34 cellular contexts compared by ENCODE assay signal in genomic region chr10:128934492-128934891, GRCh38.
"Had no signal": no experiment of that assay in that cellular context is flagged by ENCODE, and none has a peak within 500 bp of the region (broad histone marks: within the 10 kb centered on the region; RNA-seq: fewer than 3 reads in every experiment).

No MANE protein-coding gene starts in this region.

- H3K9me3 Mint-ChIP-seq: activated CD4-positive, alpha-beta T cell treated with anti-CD3 and anti-CD28 coated beads, Interleukin-2, amount 10 ng/mL, durations not matched to agents 7 days and 5 days; activated naive CD4-positive, alpha-beta T cell treated with anti-CD3 and anti-CD28 coated beads, Interleukin-2, amount 50 U/mL, for 24 hours; activated naive CD8-positive, alpha-beta T cell treated with anti-CD3 and anti-CD28 coated beads, Interleukin-2, amount 50 U/mL, for 24 hours; dendritic cell treated with granulocyte-macrophage colony-stimulating factor and Interleukin-4, amounts not matched to agents 40 ng/mL and 50 ng/mL, for 4 days; endodermal cell; mesothelial cell of epicardium; neural crest cell; stimulated activated memory B cell treated with anti-CD40 and anti-IgM and Interleukin-4, amounts not matched to agents 10 μg/mL and 1 μg/mL and 100 μg/mL, for 72 hours; stimulated activated naive CD8-positive, alpha-beta T cell treated with anti-CD3 and anti-CD28 coated beads, Interleukin-15, amount 100 ng/mL, for 72 hours had no signal

- H3K4me1 Mint-ChIP-seq: activated naive CD8-positive, alpha-beta T cell treated with anti-CD3 and anti-CD28 coated beads, Interleukin-2, amount 50 U/mL, for 24 hours; naive B cell; stimulated activated memory B cell treated with anti-CD40 and anti-IgM and Interleukin-4, amounts not matched to agents 10 μg/mL and 1 μg/mL and 100 μg/mL, for 72 hours had no signal

- ATAC-seq: activated CD4-positive, CD25-positive, alpha-beta regulatory T cell treated with anti-CD3 and anti-CD28 coated beads, Interleukin-2, amount 50 U/mL, for 24 hours; activated naive CD8-positive, alpha-beta T cell treated with anti-CD3 and anti-CD28 coated beads, Interleukin-2, amount 50 U/mL, for 24 hours; foreskin keratinocyte; heart left ventricle; pancreas; sciatic nerve; stimulated activated memory B cell treated with anti-CD40 and anti-IgM and Interleukin-4, amounts not matched to agents 10 μg/mL and 1 μg/mL and 100 μg/mL, for 72 hours; stimulated activated naive CD8-positive, alpha-beta T cell treated with anti-CD3 and anti-CD28 coated beads, Interleukin-15, amount 100 ng/mL, for 72 hours had no signal

- H3K27me3 ChIP-seq: breast epithelium, esophagus muscularis mucosa, foreskin keratinocyte, heart left ventricle, pancreas, upper lobe of left lung, vagina had no signal

- H3K4me3 ChIP-seq: breast epithelium, esophagus muscularis mucosa, heart left ventricle, pancreas, prostate gland, skin epidermis, upper lobe of left lung, vagina had no signal

- DNase-seq: activated CD4-positive, alpha-beta T cell treated with anti-CD3 and anti-CD28 coated beads, Interleukin-2, amount 10 ng/mL, durations not matched to agents 7 days and 5 days; activated CD8-positive, alpha-beta memory T cell treated with anti-CD3 and anti-CD28 coated beads for 24 hours; activated gamma-delta T cell; activated naive CD8-positive, alpha-beta T cell treated with anti-CD3 and anti-CD28 coated beads, Interleukin-2, amount 50 U/mL, for 24 hours; amygdala; central memory CD4-positive, alpha-beta T cell; endodermal cell; foreskin keratinocyte; heart left ventricle; hypothalamus; naive B cell; nucleus accumbens; pancreas; retina; stimulated activated CD4-positive, alpha-beta T cell treated with anti-CD3 and anti-CD28 coated beads, Interleukin-12 subunit alpha, Interleukin-12 subunit beta, amount 100 ng/mL, for 4 hours; stimulated activated CD4-positive, alpha-beta T cell treated with anti-CD3 and anti-CD28 coated beads, Interleukin-4, amount 100 ng/mL, for 4 hours; stimulated activated CD8-positive, alpha-beta memory T cell treated with anti-CD3 and anti-CD28 coated beads, Interleukin-4, amount 100 ng/mL, for 48 hours; stimulated activated naive CD8-positive, alpha-beta T cell treated with anti-CD3 and anti-CD28 coated beads, Interleukin-15, amount 100 ng/mL, for 72 hours; substantia nigra; T1000; upper lobe of left lung; WERI-Rb-1 had no signal

- H3K27ac ChIP-seq: breast epithelium, esophagus muscularis mucosa, foreskin keratinocyte, heart left ventricle, pancreas, prostate gland, skin epidermis, upper lobe of left lung, vagina, WERI-Rb-1 had no signal

- H3K36me3 ChIP-seq: breast epithelium, esophagus muscularis mucosa, heart left ventricle, pancreas, prostate gland, upper lobe of left lung, vagina, WERI-Rb-1 had no signal

- H3K36me3 Mint-ChIP-seq: activated naive CD4-positive, alpha-beta T cell treated with anti-CD3 and anti-CD28 coated beads, Interleukin-2, amount 50 U/mL, for 24 hours; mesothelial cell of epicardium; naive B cell; stimulated activated memory B cell treated with anti-CD40 and anti-IgM and Interleukin-4, amounts not matched to agents 10 μg/mL and 1 μg/mL and 100 μg/mL, for 72 hours had no signal

- H3K4me1 ChIP-seq: breast epithelium, foreskin keratinocyte, pancreas, prostate gland, upper lobe of left lung had no signal

- H3K4me3 Mint-ChIP-seq: activated CD4-positive, alpha-beta T cell treated with anti-CD3 and anti-CD28 coated beads, Interleukin-2, amount 10 ng/mL, durations not matched to agents 7 days and 5 days; activated naive CD4-positive, alpha-beta T cell treated with anti-CD3 and anti-CD28 coated beads, Interleukin-2, amount 50 U/mL, for 24 hours; activated naive CD8-positive, alpha-beta T cell treated with anti-CD3 and anti-CD28 coated beads, Interleukin-2, amount 50 U/mL, for 24 hours; dendritic cell treated with granulocyte-macrophage colony-stimulating factor and Interleukin-4, amounts not matched to agents 40 ng/mL and 50 ng/mL, for 4 days; endodermal cell; mesothelial cell of epicardium; neural crest cell; stimulated activated memory B cell treated with anti-CD40 and anti-IgM and Interleukin-4, amounts not matched to agents 10 μg/mL and 1 μg/mL and 100 μg/mL, for 72 hours; stimulated activated naive CD8-positive, alpha-beta T cell treated with anti-CD3 and anti-CD28 coated beads, Interleukin-15, amount 100 ng/mL, for 72 hours had no signal

- H3K27ac Mint-ChIP-seq: activated CD4-positive, alpha-beta T cell treated with anti-CD3 and anti-CD28 coated beads, Interleukin-2, amount 10 ng/mL, durations not matched to agents 7 days and 5 days; activated naive CD4-positive, alpha-beta T cell treated with anti-CD3 and anti-CD28 coated beads, Interleukin-2, amount 50 U/mL, for 24 hours; activated naive CD8-positive, alpha-beta T cell treated with anti-CD3 and anti-CD28 coated beads, Interleukin-2, amount 50 U/mL, for 24 hours; dendritic cell treated with granulocyte-macrophage colony-stimulating factor and Interleukin-4, amounts not matched to agents 40 ng/mL and 50 ng/mL, for 4 days; endodermal cell; mesothelial cell of epicardium; naive B cell; stimulated activated memory B cell treated with anti-CD40 and anti-IgM and Interleukin-4, amounts not matched to agents 10 μg/mL and 1 μg/mL and 100 μg/mL, for 72 hours had no signal

- H3K27me3 Mint-ChIP-seq: activated CD4-positive, alpha-beta T cell treated with anti-CD3 and anti-CD28 coated beads, Interleukin-2, amount 10 ng/mL, durations not matched to agents 7 days and 5 days; activated naive CD4-positive, alpha-beta T cell treated with anti-CD3 and anti-CD28 coated beads, Interleukin-2, amount 50 U/mL, for 24 hours; activated naive CD8-positive, alpha-beta T cell treated with anti-CD3 and anti-CD28 coated beads, Interleukin-2, amount 50 U/mL, for 24 hours; dendritic cell treated with granulocyte-macrophage colony-stimulating factor and Interleukin-4, amounts not matched to agents 40 ng/mL and 50 ng/mL, for 4 days had no signal
